16 cellular contexts compared by ENCODE assay signal in genomic region chr14:39576258-39576657, GRCh38.
DNase-seq lines count a peak whose midpoint lies in the region; ATAC-seq and TF ChIP-seq lines count a peak whose summit lies in the region.
"Had no signal": no experiment of that assay in that cellular context is flagged by ENCODE, and none has a peak within 500 bp of the region (broad histone marks: within the 10 kb centered on the region; RNA-seq: fewer than 3 reads in every experiment).

No MANE protein-coding gene starts in this region.

- no peak overlapping the region for H4K8ac ChIP-seq in mesendoderm (ENCODE audit: low read depth, low read length)

- no peak overlapping the region for H3K9ac ChIP-seq in mesendoderm (ENCODE audit: low read length)

- H3K36me3 ChIP-seq in mesendoderm (ENCODE audit: control insufficient read depth, insufficient read depth, low read length): no peaks in the 10 kb centered on the region

- H3K4me3 ChIP-seq in LNCaP clone FGC (ENCODE audit: low read depth, low read length) (no peak overlapping the region), astrocyte of the spinal cord (ENCODE audit: low read depth, low read length) (no peak overlapping the region), mesendoderm (ENCODE audit: low read length) (no peak overlapping the region)

- H2BK120ac ChIP-seq in mesendoderm (ENCODE audit: low read depth, low read length): no peak overlapping the region

- no peak overlapping the region for H3K23ac ChIP-seq in mesendoderm (ENCODE audit: low read length)

- no peak overlapping the region for H4K5ac ChIP-seq in mesendoderm (ENCODE audit: low read length)

- ATAC-seq in HG03045 (IDR thresholded peaks at IDR 0.05; ENCODE audit: unreplicated experiment): no peak

- no peak overlapping the region for H3K18ac ChIP-seq in mesendoderm (ENCODE audit: low read length)

- in situ Hi-C loops in astrocyte of the spinal cord (cut with HindIII; ENCODE audit: low sequenced_read_pairs): no loop called here

- H2AK5ac ChIP-seq in mesendoderm (ENCODE audit: low read length): no peak overlapping the region

- DNase-seq in LNCaP clone FGC (ENCODE audit: low read depth) (no peak), astrocyte of the spinal cord (ENCODE audit: low read depth, low spot score) (peak; percentile 11), mesendoderm (peak; percentile 11), ureter (ENCODE audit: low spot score) (no peak), NCI-H510A treated with DMSO at 0.1 percent for 48 hours (lab: John Stamatoyannopoulos, UW) (no peak), OCI-M1 (lab: John Stamatoyannopoulos, UW) (no peak)
- DNase-seq: GOT3, HFFc6, NCI-H1105, NCI-H1694, NCI-H2107, NCI-H2227 treated with DMSO at 0.1 percent for 48 hours, NCI-H524 treated with DMSO at 0.1 percent for 48 hours, RPMI8226 had no signal

- 0 out of 3 replicates have a peak, but pooled peaks have one; percentile 8 for TF ChIP-seq CTCF in GM12872 (IDR thresholded peaks at IDR 0.05; ENCODE audit: insufficient read depth, low read depth, low read length)
- TF ChIP-seq CTCF in LNCaP clone FGC (IDR thresholded peaks at IDR 0.05; ENCODE audit: control insufficient read depth, extremely low read depth, insufficient read depth): 0 out of 2 replicates have a peak, but pooled peaks have one; percentile 27
- TF ChIP-seq CTCF in astrocyte of the spinal cord (IDR thresholded peaks at IDR 0.05; ENCODE audit: low read depth, low read length): peak; percentile 27

- no peaks in the 10 kb centered on the region for H3K79me2 ChIP-seq in mesendoderm (ENCODE audit: control insufficient read depth, insufficient read depth, low read length)

- H3K79me1 ChIP-seq in mesendoderm (ENCODE audit: low read length): no peaks in the 10 kb centered on the region

- H3K27me3 ChIP-seq in mesendoderm (ENCODE audit: insufficient read depth, low read length, poor library complexity): no peaks in the 10 kb centered on the region

- H2BK15ac ChIP-seq in mesendoderm (replicated peaks; ENCODE audit: low read depth): no peak overlapping the region

- no peak overlapping the region for H3K4me2 ChIP-seq in mesendoderm (ENCODE audit: low read length)

- no peak overlapping the region for H3K4ac ChIP-seq in mesendoderm (ENCODE audit: low read depth, low read length)

- H2BK5ac ChIP-seq in mesendoderm (ENCODE audit: low read length): no peak overlapping the region

- no peak overlapping the region for H3K27ac ChIP-seq in mesendoderm (ENCODE audit: low read depth, low read length)

- no peaks in the 10 kb centered on the region for H3K4me1 ChIP-seq in mesendoderm (ENCODE audit: control insufficient read depth, low read depth, low read length)

- no peak overlapping the region for H3K56ac ChIP-seq in mesendoderm (ENCODE audit: low read length)

Comparison
In these comparisons a context has a peak if more than half of its experiments do, and no peak if none do; other contexts are left out.
1. DNase-seq: peak in astrocyte of the spinal cord (single experiment) and mesendoderm (single experiment); none in LNCaP clone FGC (single experiment), ureter (single experiment), NCI-H510A treated with DMSO at 0.1 percent for 48 hours (single experiment) and OCI-M1 (single experiment).
2. Peak in every context shown above with its lines, with median percentiles within 50 percentile points of each other: CTCF ChIP-seq.